In genomic region chr4:123520376-123520775, GRCh38 we compare ENCODE assay signal across 20 cellular contexts.
DNase-seq lines count a peak whose midpoint lies in the region; ATAC-seq, FAIRE-seq and TF ChIP-seq lines count a peak whose summit lies in the region.
"Had no signal": no experiment of that assay in that cellular context is flagged by ENCODE, and none has a peak within 500 bp of the region (broad histone marks: within the 10 kb centered on the region; RNA-seq: fewer than 3 reads in every experiment).

No MANE protein-coding gene starts in this region.

- WGBS in small intestine, 3 donors = 81 to 86% (median 81%) methylated on average over 5 of the region's 5 CpGs
- 82 to 89% methylated on average over 5 of the region's 5 CpGs for WGBS in tibial nerve, 2 donors

- H3K4me3 ChIP-seq in small intestine (ENCODE audit: low read depth in 1 of 2, low read length in 2 of 2) (no peak overlapping the region), tibial nerve (no peak overlapping the region)
- H3K4me3 ChIP-seq: A549 had no signal

- H3K27ac Mint-ChIP-seq in brain = peak overlapping the region in 3 of 5 experiments; percentile 5 to 17 (median 7)
- no peak overlapping the region for H3K27ac Mint-ChIP-seq in activated CD4-positive, alpha-beta T cell treated with anti-CD3 and anti-CD28 coated beads, Interleukin-2, amount 10 ng/mL, durations not matched to agents 7 days and 5 days

- CTCF ChIA-PET in activated CD4-positive, alpha-beta T cell treated with anti-CD3 and anti-CD28 coated beads, Interleukin-2, amount 10 ng/mL, durations not matched to agents 7 days and 5 days (lab: Charles Lee) = interaction anchor here (1.1 kb wide), 1 partner anchor 43 kb away, joined by 3 read pairs; no protein-coding TSS in a partner anchor

- H3K27me3 Mint-ChIP-seq in brain = no peaks in the 10 kb centered on the region
- peaks cover 4% of the 10 kb centered on the region for H3K27me3 Mint-ChIP-seq in activated CD4-positive, alpha-beta T cell treated with anti-CD3 and anti-CD28 coated beads, Interleukin-2, amount 10 ng/mL, durations not matched to agents 7 days and 5 days

- H3K27ac ChIP-seq in small intestine (ENCODE audit: low read depth in 1 of 2, low read length in 1 of 2) (no peak overlapping the region), tibial nerve (no peak overlapping the region)
- H3K27ac ChIP-seq: A549 had no signal

- peak; percentile 48 for ATAC-seq in GM18511 (IDR thresholded peaks at IDR 0.05; ENCODE audit: unreplicated experiment)
- peak; percentile 77 for ATAC-seq in GM19468 (IDR thresholded peaks at IDR 0.05; ENCODE audit: extremely low read depth, unreplicated experiment)
- ATAC-seq in HG03066 (IDR thresholded peaks at IDR 0.05; ENCODE audit: low read depth, unreplicated experiment) = peak; percentile 54
- ATAC-seq: A549 had no signal

- no peaks in the 10 kb centered on the region for H3K4me1 ChIP-seq in small intestine (ENCODE audit: control insufficient read depth in 2 of 2, insufficient read depth in 1 of 2, low read depth in 1 of 2, low read length in 1 of 2)
- no peaks in the 10 kb centered on the region for H3K4me1 ChIP-seq in tibial nerve
- H3K4me1 ChIP-seq: A549, BE2C had no signal

- no peaks in the 10 kb centered on the region for H3K9me3 ChIP-seq in small intestine (ENCODE audit: control insufficient read depth, low read depth)
- no peaks in the 10 kb centered on the region for H3K9me3 ChIP-seq in tibial nerve
- H3K9me3 ChIP-seq: A549, BE2C, SK-N-SH had no signal

- no peaks in the 10 kb centered on the region for H3K36me3 ChIP-seq in small intestine (ENCODE audit: control insufficient read depth in 2 of 2, insufficient read depth in 2 of 2, low read length in 2 of 2)
- H3K36me3 ChIP-seq in tibial nerve = no peaks in the 10 kb centered on the region
- H3K36me3 ChIP-seq: BE2C had no signal

- peaks cover 0 to under 1% (median 0%) of the 10 kb centered on the region in 5 experiments for H3K9me3 Mint-ChIP-seq in brain
- H3K9me3 Mint-ChIP-seq in activated CD4-positive, alpha-beta T cell treated with anti-CD3 and anti-CD28 coated beads, Interleukin-2, amount 10 ng/mL, durations not matched to agents 7 days and 5 days = no peaks in the 10 kb centered on the region

- H3K4me3 Mint-ChIP-seq in brain = no peak overlapping the region
- no peak overlapping the region for H3K4me3 Mint-ChIP-seq in activated CD4-positive, alpha-beta T cell treated with anti-CD3 and anti-CD28 coated beads, Interleukin-2, amount 10 ng/mL, durations not matched to agents 7 days and 5 days

- no peak for FAIRE-seq in small intestine (lab: Jason Lieb, UNC)
- FAIRE-seq: A549, GM12891 had no signal

- TF ChIP-seq EP300 in tibial nerve (IDR thresholded peaks at IDR 0.05) = no peak

- no peak for TF ChIP-seq POLR2A in tibial nerve (IDR thresholded peaks at IDR 0.05)

- POLR2A ChIA-PET in activated CD4-positive, alpha-beta T cell treated with anti-CD3 and anti-CD28 coated beads, Interleukin-2, amount 10 ng/mL, durations not matched to agents 7 days and 5 days (lab: Charles Lee) = no interaction called here

- no peaks in the 10 kb centered on the region for H3K36me3 Mint-ChIP-seq in brain
- H3K36me3 Mint-ChIP-seq in activated CD4-positive, alpha-beta T cell treated with anti-CD3 and anti-CD28 coated beads, Interleukin-2, amount 10 ng/mL, durations not matched to agents 7 days and 5 days (ENCODE audit: low read depth) = no peaks in the 10 kb centered on the region

- H3K4me1 Mint-ChIP-seq in brain = peaks cover 26% of the 10 kb centered on the region
- no peaks in the 10 kb centered on the region for H3K4me1 Mint-ChIP-seq in activated CD4-positive, alpha-beta T cell treated with anti-CD3 and anti-CD28 coated beads, Interleukin-2, amount 10 ng/mL, durations not matched to agents 7 days and 5 days

- no peaks in the 10 kb centered on the region for H3K27me3 ChIP-seq in small intestine (ENCODE audit: control insufficient read depth in 2 of 2, insufficient read depth in 2 of 2, low read length in 2 of 2)
- H3K27me3 ChIP-seq in tibial nerve = no peaks in the 10 kb centered on the region
- H3K27me3 ChIP-seq: BE2C had no signal

- no peak for TF ChIP-seq CTCF in brain (conservative IDR thresholded peaks at IDR 0.05)
- TF ChIP-seq CTCF in tibial nerve (IDR thresholded peaks at IDR 0.05) = no peak

- no peak for DNase-seq in NCI-H226
- DNase-seq in activated CD4-positive, alpha-beta T cell treated with anti-CD3 and anti-CD28 coated beads, Interleukin-2, amount 10 ng/mL, durations not matched to agents 7 days and 5 days = no peak
- no peak for DNase-seq in small intestine
- no peak for DNase-seq in tibial nerve (ENCODE audit: low spot score in 2 of 2)
- DNase-seq: BE2C, DND-41, KG1, NCI-H1092 treated with DMSO at 0.1 percent for 48 hours, NCI-H1436 treated with DMSO at 0.1 percent for 48 hours, NCI-H1930, NCI-H446, SIG-M5, SK-N-SH, T-helper 2 cell had no signal
